14 cellular contexts compared by ENCODE assay signal in genomic region chr19:41570179-41570578, GRCh38. TPM values are rescaled to one million over a fixed set of nuclear protein-coding genes. Genes with fewer than 3 reads are reported as not detected.
A peak's percentile ranks its signal among the peaks of the same experiment; 100 is the strongest.
DNase-seq lines count a peak whose midpoint lies in the region; ATAC-seq and TF ChIP-seq lines count a peak whose summit lies in the region.
"Had no signal": no experiment of that assay in that cellular context is flagged by ENCODE, and none has a peak within 500 bp of the region (broad histone marks: within the 10 kb centered on the region; RNA-seq: fewer than 3 reads in every experiment).

No MANE protein-coding gene starts in this region.

- ATAC-seq in Panc1 (peak; percentile 64; the same call in 1 of the 2 replicates), esophagus mucosa (peak; percentile 8)

- H3K27me3 ChIP-seq in BLaER1, result no peaks in the 10 kb centered on the region
- no peaks in the 10 kb centered on the region for H3K27me3 ChIP-seq in CD4-positive, alpha-beta memory T cell (ENCODE audit: insufficient read depth, low read length)
- peaks cover 4% of the 10 kb centered on the region for H3K27me3 ChIP-seq in Panc1 (ENCODE audit: control insufficient read depth, insufficient read depth, low read length)

- H3K4me3 ChIP-seq in BLaER1 (no peak overlapping the region), Panc1 (ENCODE audit: low read depth in 2 of 2, low read length in 2 of 2) (no peak overlapping the region)
- no peak overlapping the region for H3K4me3 ChIP-seq in CD4-positive, alpha-beta memory T cell (ENCODE audit: low read length in 2 of 2)
- H3K4me3 ChIP-seq: tibial nerve had no signal

- in situ Hi-C loops in Panc1 (cut with HindIII; ENCODE audit: low pct_unique_long_range_greater_than_20kb, low sequenced_read_pairs), result no loop called here

- no peak overlapping the region for H3K27ac ChIP-seq in BLaER1
- H3K27ac ChIP-seq in CD4-positive, alpha-beta memory T cell (ENCODE audit: low read depth, low read length), result no peak overlapping the region
- H3K27ac ChIP-seq in Panc1 (ENCODE audit: low read length), result no peak overlapping the region
- H3K27ac ChIP-seq: tibial nerve had no signal

- peak overlapping the region in 1 of 8 donors; percentile 57 for H3K4me3 Mint-ChIP-seq in CD4-positive, alpha-beta memory T cell
- H3K4me3 Mint-ChIP-seq: activated naive CD8-positive, alpha-beta T cell treated with anti-CD3 and anti-CD28 coated beads for 36 hours; nephron; stimulated activated naive B cell treated with anti-CD40 and anti-IgM and Interleukin-4, amounts not matched to agents 10 μg/mL and 1 μg/mL and 100 μg/mL, for 72 hours had no signal

- H3K4me2 ChIP-seq in BLaER1, result peak overlapping the region; percentile 4; the same call in 1 of the 2 replicates

- BruUV-seq in Panc1 (replicated peaks; lab: Mats Ljungman, UMichigan), result no TSS peak

- H3K9me3 ChIP-seq in BLaER1 (peaks cover 3% of the 10 kb centered on the region; the same call in 1 of the 2 replicates), Panc1 (ENCODE audit: control insufficient read depth, insufficient read depth, low read depth, low read length) (no peaks in the 10 kb centered on the region)
- no peaks in the 10 kb centered on the region for H3K9me3 ChIP-seq in CD4-positive, alpha-beta memory T cell (ENCODE audit: control insufficient read depth in 1 of 2, low read length in 2 of 2)

- POLR2A ChIA-PET in CD4-positive, alpha-beta memory T cell (lab: Charles Lee; ENCODE audit: partially characterized antibody), result interaction anchor here (0.9 to 22.7 kb wide), 7 partner anchors 14 to 272 kb away, joined by 3 to 547 read pairs (median 6); no protein-coding TSS in a partner anchor
- POLR2A ChIA-PET in Panc1 (lab: Charles Lee), result no interaction called here

- TF ChIP-seq CTCF in Panc1 (IDR thresholded peaks at IDR 0.05) (no peak), GM20000 (IDR thresholded peaks at IDR 0.05; ENCODE audit: extremely low read depth, missing control alignments) (no peak)

- no peaks in the 10 kb centered on the region for H3K27me3 Mint-ChIP-seq in CD4-positive, alpha-beta memory T cell
- H3K27me3 Mint-ChIP-seq: activated naive CD8-positive, alpha-beta T cell treated with anti-CD3 and anti-CD28 coated beads for 36 hours; stimulated activated naive B cell treated with anti-CD40 and anti-IgM and Interleukin-4, amounts not matched to agents 10 μg/mL and 1 μg/mL and 100 μg/mL, for 72 hours had no signal

- H3K36me3 Mint-ChIP-seq in CD4-positive, alpha-beta memory T cell, result peaks cover 30 to 39% of the 10 kb centered on the region in 2 donors
- H3K36me3 Mint-ChIP-seq: stimulated activated naive B cell treated with anti-CD40 and anti-IgM and Interleukin-4, amounts not matched to agents 10 μg/mL and 1 μg/mL and 100 μg/mL, for 72 hours had no signal

- H3K4me1 ChIP-seq in BLaER1 (peaks cover 27% of the 10 kb centered on the region), Panc1 (ENCODE audit: control insufficient read depth, insufficient read depth, low read length) (no peaks in the 10 kb centered on the region)
- H3K4me1 ChIP-seq in CD4-positive, alpha-beta memory T cell (ENCODE audit: insufficient read depth, low read length), result peaks cover 43% of the 10 kb centered on the region

- peak overlapping the region in 5 of 7 donors; percentile 5 to 87 (median 75) for H3K27ac Mint-ChIP-seq in CD4-positive, alpha-beta memory T cell

- DNase-seq in CD4-positive, alpha-beta memory T cell, result no peak
- DNase-seq in Panc1 (ENCODE audit: low read depth, low spot score), result no peak
- DNase-seq in HuH-7 (ENCODE audit: low spot score), result no peak
- no peak for DNase-seq in GM20000 (ENCODE audit: low spot score)
- no peak for DNase-seq in NCI-H82 treated with DMSO at 0.1 percent for 48 hours (lab: John Stamatoyannopoulos, UW; ENCODE audit: unreplicated experiment)

- peaks cover 83% of the 10 kb centered on the region for H4K20me1 ChIP-seq in BLaER1

- no peak overlapping the region for H3K9ac ChIP-seq in BLaER1

- H3K9me3 Mint-ChIP-seq in CD4-positive, alpha-beta memory T cell, result no peaks in the 10 kb centered on the region
- H3K9me3 Mint-ChIP-seq: activated naive CD8-positive, alpha-beta T cell treated with anti-CD3 and anti-CD28 coated beads for 36 hours; stimulated activated naive B cell treated with anti-CD40 and anti-IgM and Interleukin-4, amounts not matched to agents 10 μg/mL and 1 μg/mL and 100 μg/mL, for 72 hours had no signal

- H3K36me3 ChIP-seq in BLaER1 (peaks cover 61% of the 10 kb centered on the region), Panc1 (ENCODE audit: control insufficient read depth, insufficient read depth, low read length) (no peaks in the 10 kb centered on the region)
- H3K36me3 ChIP-seq in CD4-positive, alpha-beta memory T cell (ENCODE audit: insufficient read depth, low read length), result peaks cover 13% of the 10 kb centered on the region
- H3K36me3 ChIP-seq: tibial nerve had no signal

- intact Hi-C loops in CD4-positive, alpha-beta memory T cell (cut with micrococcal nuclease), result loop anchor here (1.0 kb wide), 4 partner anchors 27 to 121 kb away; no protein-coding TSS in a partner anchor
- intact Hi-C loops in Panc1 (cut with micrococcal nuclease; ENCODE audit: unreplicated experiment), result no loop called here

- peaks cover 20 to 57% (median 41%) of the 10 kb centered on the region in 4 donors for H3K4me1 Mint-ChIP-seq in CD4-positive, alpha-beta memory T cell

- CTCF ChIA-PET in CD4-positive, alpha-beta memory T cell (lab: Charles Lee; ENCODE audit: partially characterized antibody), result interaction anchor here (0.6 to 18.0 kb wide), 15 partner anchors 10 to 397 kb away, joined by 3 to 561 read pairs (median 5); partner anchors contain the start of genes B9D2 and DMAC2
- CTCF ChIA-PET in Panc1 (lab: Charles Lee), result interaction anchor here (0.5 to 2.4 kb wide), 4 partner anchors 10 to 124 kb away, joined by 3 to 11 read pairs (median 3); no protein-coding TSS in a partner anchor

RNA-seq across cellular contexts. Expression of gene CEACAM21, which starts 5.8 kb away (rescaled TPM):
- total RNA-seq in CD4-positive, alpha-beta memory T cell, result 10 to 100 TPM; 42.8 to 48.7 TPM
- 10 to 100 TPM; 60.4 to 61.2 TPM for polyA plus RNA-seq in CD4-positive, alpha-beta memory T cell
- total RNA-seq in Panc1 (2021; ENCODE audit: unreplicated experiment) (not detected), esophagus mucosa (2.0 TPM)
- not detected for polyA plus RNA-seq in Panc1 (2012; ENCODE audit: insufficient read length)
- total RNA-seq: fibroblast of lung, PC-3 had no signal
- polyA plus RNA-seq: fibroblast of lung had no signal

RNA-seq across cellular contexts. Expression of gene CEACAM4, which starts 56.7 kb away (rescaled TPM):
- total RNA-seq in CD4-positive, alpha-beta memory T cell, result under 1 TPM; 0.28 to 0.64 TPM
- not detected for polyA plus RNA-seq in CD4-positive, alpha-beta memory T cell
- not detected for total RNA-seq in Panc1 (2021; ENCODE audit: unreplicated experiment)
- not detected for polyA plus RNA-seq in Panc1 (2012; ENCODE audit: insufficient read length)
- total RNA-seq in esophagus mucosa, result 0.24 TPM
- total RNA-seq: activated CD8-positive, alpha-beta memory T cell treated with anti-CD3 and anti-CD28 coated beads for 36 hours; activated naive CD8-positive, alpha-beta T cell treated with anti-CD3 and anti-CD28 coated beads for 36 hours; fibroblast of lung; PC-3 had no signal
- polyA plus RNA-seq: fibroblast of lung had no signal

Comparison
In these comparisons a context has a peak if more than half of its experiments do, and no peak if none do; other contexts are left out.
1. RNA of gene CEACAM21, which starts 5.8 kb away (total RNA-seq): 42.8 to 48.7 TPM in CD4-positive, alpha-beta memory T cell; 2.0 TPM in esophagus mucosa (single experiment) and not detected in Panc1 (single experiment); every median in the first group is over 10 times any median in the second.